In genomic region chr12:24045816-24046257, GRCh38 we compare ENCODE assay signal across 1 cellular context.
TF ChIP-seq lines count a peak whose summit lies in the region.

No MANE protein-coding gene starts in this region.

TF ChIP-seq in HEK293, 187 proteins besides CTCF, POLR2A, EP300 and RAD21 (continued from another document and continues in another):
- TF ChIP-seq ZSCAN18 (tag by site-specific recombination; IDR thresholded peaks at IDR 0.05) (no peak), ZNF391 (tag by site-specific recombination; IDR thresholded peaks at IDR 0.05; ENCODE audit: borderline replicate concordance, low read depth) (no peak), ZNF518A (tag by site-specific recombination; conservative IDR thresholded peaks at IDR 0.05; ENCODE audit: low read depth) (0 out of 2 replicates have a peak, but pooled peaks have one; percentile 32), ZNF830 (tag by site-specific recombination; IDR thresholded peaks at IDR 0.05; ENCODE audit: low read depth) (no peak), ZFP37 (tag by site-specific recombination; IDR thresholded peaks at IDR 0.05) (no peak), ZNF112 (tag by site-specific recombination; IDR thresholded peaks at IDR 0.05) (no peak), ZNF433 (tag by site-specific recombination; IDR thresholded peaks at IDR 0.05; ENCODE audit: low read depth) (no peak), ZNF510 (tag by site-specific recombination; IDR thresholded peaks at IDR 0.05; ENCODE audit: insufficient replicate concordance) (no peak), ZSCAN23 (tag by site-specific recombination; IDR thresholded peaks at IDR 0.05) (no peak), ZBTB49 (tag by site-specific recombination; IDR thresholded peaks at IDR 0.05; ENCODE audit: low read depth) (no peak), TRIM28 (IDR thresholded peaks at IDR 0.05; ENCODE audit: borderline replicate concordance, low read length) (peak; percentile 28; the same call in 1 of the 2 replicates), SETDB1 (IDR thresholded peaks at IDR 0.05; ENCODE audit: insufficient read length, low read length) (no peak), KLF9 (tag by site-specific recombination; IDR thresholded peaks at IDR 0.05; ENCODE audit: low read depth) (no peak), ZNF658 (tag by site-specific recombination; IDR thresholded peaks at IDR 0.05) (no peak), ZNF221 (tag by site-specific recombination; IDR thresholded peaks at IDR 0.05; ENCODE audit: borderline replicate concordance) (no peak), ZNF223 (tag by site-specific recombination; IDR thresholded peaks at IDR 0.05) (no peak), HOXA7 (CRISPR knock-in tag; IDR thresholded peaks at IDR 0.05; ENCODE audit: borderline replicate concordance) (no peak), ATF2 (tag by site-specific recombination; IDR thresholded peaks at IDR 0.05; ENCODE audit: low read depth) (no peak), ZBTB44 (tag by site-specific recombination; IDR thresholded peaks at IDR 0.05) (no peak), ZNF514 (tag by site-specific recombination; IDR thresholded peaks at IDR 0.05) (no peak), ZNF548 (tag by site-specific recombination; IDR thresholded peaks at IDR 0.05) (no peak), ZNF2 (tag by site-specific recombination; IDR thresholded peaks at IDR 0.05) (no peak), ZNF366 (tag by site-specific recombination; conservative IDR thresholded peaks at IDR 0.05) (no peak), ZNF423 (tag by site-specific recombination; IDR thresholded peaks at IDR 0.05) (no peak), ZNF549 (tag by site-specific recombination; IDR thresholded peaks at IDR 0.05) (no peak), ZNF521 (tag by site-specific recombination; IDR thresholded peaks at IDR 0.05) (no peak), ZNF10 (tag by site-specific recombination; IDR thresholded peaks at IDR 0.05) (no peak), MEIS1 (CRISPR knock-in tag; IDR thresholded peaks at IDR 0.05; ENCODE audit: borderline replicate concordance) (peak; percentile 81; the same call in 1 of the 2 replicates), FEZF1 (tag by site-specific recombination; IDR thresholded peaks at IDR 0.05) (peak; percentile 66), ZNF654 (tag by site-specific recombination; IDR thresholded peaks at IDR 0.05; ENCODE audit: low read depth) (no peak), ZBTB11 (tag by site-specific recombination; conservative IDR thresholded peaks at IDR 0.05; ENCODE audit: low read depth) (peak; percentile 27; the same call in 1 of the 2 replicates), GFI1B (tag by site-specific recombination; IDR thresholded peaks at IDR 0.05) (no peak), ZBTB7A (tag by site-specific recombination; IDR thresholded peaks at IDR 0.05; ENCODE audit: low read depth) (no peak), ZBTB20 (tag by site-specific recombination; IDR thresholded peaks at IDR 0.05) (no peak), ZNF335 (tag by site-specific recombination; conservative IDR thresholded peaks at IDR 0.05) (no peak), PBX3 (CRISPR knock-in tag; IDR thresholded peaks at IDR 0.05) (no peak), ZNF146 (tag by site-specific recombination; IDR thresholded peaks at IDR 0.05) (no peak), ZNF248 (tag by site-specific recombination; IDR thresholded peaks at IDR 0.05) (no peak), PATZ1 (tag by site-specific recombination; IDR thresholded peaks at IDR 0.05) (0 out of 2 replicates have a peak, but pooled peaks have one; percentile 18), ZNF544 (tag by site-specific recombination; IDR thresholded peaks at IDR 0.05) (no peak), ZNF157 (tag by site-specific recombination; IDR thresholded peaks at IDR 0.05) (no peak), ZNF114 (tag by site-specific recombination; IDR thresholded peaks at IDR 0.05) (no peak), HOXD13 (CRISPR knock-in tag; IDR thresholded peaks at IDR 0.05; ENCODE audit: borderline replicate concordance) (no peak; the same call in 1 of the 2 replicates), ZNF792 (tag by site-specific recombination; IDR thresholded peaks at IDR 0.05) (no peak), GLIS2 (tag by site-specific recombination; IDR thresholded peaks at IDR 0.05) (no peak), ZNF843 (tag by site-specific recombination; IDR thresholded peaks at IDR 0.05) (peak; percentile 92), ZNF121 (tag by site-specific recombination; IDR thresholded peaks at IDR 0.05) (no peak), ZNF132 (tag by site-specific recombination; IDR thresholded peaks at IDR 0.05; ENCODE audit: borderline replicate concordance) (no peak), ZNF600 (tag by site-specific recombination; IDR thresholded peaks at IDR 0.05) (peak; percentile 61; the same call in 1 of the 2 replicates), ZNF416 (tag by site-specific recombination; IDR thresholded peaks at IDR 0.05) (no peak)
